Comparison of ENCODE assay signal across 17 cellular contexts in the genomic region with DNA sequence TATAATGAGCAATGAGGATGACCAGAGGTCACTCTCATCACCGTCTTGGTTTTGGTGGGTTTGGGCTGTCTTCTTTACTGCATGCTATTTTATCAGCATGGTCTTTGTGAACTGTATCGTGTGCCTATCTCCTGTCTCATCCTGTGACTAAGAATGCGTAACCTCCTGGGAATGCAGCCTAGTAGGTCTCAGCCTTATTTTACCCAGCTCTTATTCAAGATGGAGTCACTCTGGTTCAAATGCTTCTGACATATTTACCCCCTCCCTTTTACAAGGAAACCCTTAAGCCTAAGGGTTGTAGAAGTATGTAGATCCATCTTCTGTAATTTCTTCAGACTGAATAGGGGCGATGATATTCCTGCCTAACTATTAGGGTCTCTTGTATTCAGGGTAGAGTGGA. TPM values are rescaled to one million over a fixed set of nuclear protein-coding genes. Genes with fewer than 3 reads are reported as not detected.
"Had no signal": no experiment of that assay in that cellular context is flagged by ENCODE, and none has a peak within 500 bp of the region (broad histone marks: within the 10 kb centered on the region; RNA-seq: fewer than 3 reads in every experiment).

No MANE protein-coding gene starts in this region.

- H3K9me3 ChIP-seq: ascending aorta, left ventricle myocardium inferior, tibial artery had no signal

- FAIRE-seq: frontal cortex, kidney, urothelium cell line had no signal

- H3K27ac ChIP-seq: ascending aorta, left ventricle myocardium inferior, tibial artery, WERI-Rb-1 had no signal

- H3K4me3 ChIP-seq: ascending aorta, left ventricle myocardium inferior, tibial artery had no signal

- H3K36me3 ChIP-seq: ascending aorta, left ventricle myocardium inferior, tibial artery had no signal

- H3K4me1 ChIP-seq: ascending aorta, left ventricle myocardium inferior, tibial artery had no signal

- ATAC-seq: stimulated activated naive CD8-positive, alpha-beta T cell treated with anti-CD3 and anti-CD28 coated beads, Interleukin-15, Interleukin-2, amounts not matched to agents 100 U/mL and 50 U/mL, for 24 hours; T-helper 17 cell had no signal

- H3K27me3 ChIP-seq: ascending aorta, tibial artery had no signal

- DNase-seq: activated CD4-positive, alpha-beta T cell treated with anti-CD3 and anti-CD28 coated beads for 1 hour; activated CD4-positive, alpha-beta T cell treated with anti-CD3 and anti-CD28 coated beads, Interleukin-2, amount 50 U/mL, for 4 hours; activated gamma-delta T cell; effector CD8-positive, alpha-beta T cell; head of caudate nucleus; kidney; left ventricle myocardium inferior; stimulated activated CD4-positive, alpha-beta T cell treated with anti-CD3 and anti-CD28 coated beads, Interleukin-2, amount 100 ng/mL, for 24 hours; stimulated activated naive CD8-positive, alpha-beta T cell treated with anti-CD3 and anti-CD28 coated beads, Interleukin-15, Interleukin-2, amounts not matched to agents 100 U/mL and 50 U/mL, for 24 hours; substantia nigra; T-helper 17 cell; tibial artery; WERI-Rb-1 had no signal

RNA-seq across cellular contexts. Expression of gene IFI27L1, which starts 8.4 kb away (rescaled TPM):
- total RNA-seq: ascending aorta had no signal

RNA-seq across cellular contexts. Expression of gene IFI27, which starts 21.1 kb away (rescaled TPM):
- total RNA-seq: epithelial cell of proximal tubule had no signal
